In the genomic region with DNA sequence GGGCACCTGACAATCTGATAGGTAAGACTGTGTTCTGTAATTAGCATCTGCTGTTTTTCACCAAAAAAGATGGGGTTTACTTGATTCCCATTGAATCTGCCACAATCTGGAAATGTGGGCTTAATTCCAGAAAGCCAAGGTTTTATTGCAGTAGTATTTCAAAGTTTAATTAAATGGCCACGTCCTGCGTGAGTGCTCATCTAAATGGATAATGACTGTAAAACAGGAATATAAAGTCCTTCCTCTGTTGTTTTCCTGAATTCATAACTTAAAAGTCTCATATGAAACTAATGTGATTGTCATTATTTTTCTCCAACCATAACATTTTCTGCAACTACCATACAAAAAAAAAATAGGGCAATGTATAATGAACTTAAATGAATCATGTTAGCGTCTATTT, we compare ENCODE assay signal across 2 cellular contexts.
TF ChIP-seq lines count a peak whose summit lies in the region.

No MANE protein-coding gene starts in this region.

TF ChIP-seq in SK-N-SH, 30 proteins besides CTCF, POLR2A, EP300 and RAD21:
- TF ChIP-seq NRF1 (IDR thresholded peaks at IDR 0.05; ENCODE audit: low read depth, low read length) (no peak), GABPA (IDR thresholded peaks at IDR 0.05; ENCODE audit: low read depth) (no peak), SIN3A (IDR thresholded peaks at IDR 0.05; ENCODE audit: borderline replicate concordance, low read depth, low read length) (no peak), POLR2AphosphoS5 (IDR thresholded peaks at IDR 0.05; ENCODE audit: low read depth, low read length) (no peak), RXRA (IDR thresholded peaks at IDR 0.05; ENCODE audit: borderline replicate concordance, low read depth) (no peak), MEF2A (IDR thresholded peaks at IDR 0.05; ENCODE audit: borderline replicate concordance, low read depth) (no peak), CHD2 (IDR thresholded peaks at IDR 0.05; ENCODE audit: low read length, partially characterized antibody) (no peak), NFIC (IDR thresholded peaks at IDR 0.05; ENCODE audit: borderline replicate concordance) (no peak), EZH2phosphoT487 (IDR thresholded peaks at IDR 0.05; ENCODE audit: borderline replicate concordance, low read depth) (no peak), TCF12 (IDR thresholded peaks at IDR 0.05) (no peak), FOXM1 (IDR thresholded peaks at IDR 0.05; ENCODE audit: low read depth) (no peak), SMC3 (IDR thresholded peaks at IDR 0.05; ENCODE audit: low read depth, low read length) (no peak)
- TF ChIP-seq, protein P1, sequence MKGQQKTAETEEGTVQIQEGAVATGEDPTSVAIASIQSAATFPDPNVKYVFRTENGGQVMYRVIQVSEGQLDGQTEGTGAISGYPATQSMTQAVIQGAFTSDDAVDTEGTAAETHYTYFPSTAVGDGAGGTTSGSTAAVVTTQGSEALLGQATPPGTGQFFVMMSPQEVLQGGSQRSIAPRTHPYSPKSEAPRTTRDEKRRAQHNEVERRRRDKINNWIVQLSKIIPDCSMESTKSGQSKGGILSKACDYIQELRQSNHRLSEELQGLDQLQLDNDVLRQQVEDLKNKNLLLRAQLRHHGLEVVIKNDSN (IDR thresholded peaks at IDR 0.05; ENCODE audit: borderline replicate concordance, low read depth): no peak
- TF ChIP-seq, protein P2, sequence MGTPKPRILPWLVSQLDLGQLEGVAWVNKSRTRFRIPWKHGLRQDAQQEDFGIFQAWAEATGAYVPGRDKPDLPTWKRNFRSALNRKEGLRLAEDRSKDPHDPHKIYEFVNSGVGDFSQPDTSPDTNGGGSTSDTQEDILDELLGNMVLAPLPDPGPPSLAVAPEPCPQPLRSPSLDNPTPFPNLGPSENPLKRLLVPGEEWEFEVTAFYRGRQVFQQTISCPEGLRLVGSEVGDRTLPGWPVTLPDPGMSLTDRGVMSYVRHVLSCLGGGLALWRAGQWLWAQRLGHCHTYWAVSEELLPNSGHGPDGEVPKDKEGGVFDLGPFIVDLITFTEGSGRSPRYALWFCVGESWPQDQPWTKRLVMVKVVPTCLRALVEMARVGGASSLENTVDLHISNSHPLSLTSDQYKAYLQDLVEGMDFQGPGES (IDR thresholded peaks at IDR 0.05; ENCODE audit: low read depth, low read length): no peak
- TF ChIP-seq, protein P3, sequence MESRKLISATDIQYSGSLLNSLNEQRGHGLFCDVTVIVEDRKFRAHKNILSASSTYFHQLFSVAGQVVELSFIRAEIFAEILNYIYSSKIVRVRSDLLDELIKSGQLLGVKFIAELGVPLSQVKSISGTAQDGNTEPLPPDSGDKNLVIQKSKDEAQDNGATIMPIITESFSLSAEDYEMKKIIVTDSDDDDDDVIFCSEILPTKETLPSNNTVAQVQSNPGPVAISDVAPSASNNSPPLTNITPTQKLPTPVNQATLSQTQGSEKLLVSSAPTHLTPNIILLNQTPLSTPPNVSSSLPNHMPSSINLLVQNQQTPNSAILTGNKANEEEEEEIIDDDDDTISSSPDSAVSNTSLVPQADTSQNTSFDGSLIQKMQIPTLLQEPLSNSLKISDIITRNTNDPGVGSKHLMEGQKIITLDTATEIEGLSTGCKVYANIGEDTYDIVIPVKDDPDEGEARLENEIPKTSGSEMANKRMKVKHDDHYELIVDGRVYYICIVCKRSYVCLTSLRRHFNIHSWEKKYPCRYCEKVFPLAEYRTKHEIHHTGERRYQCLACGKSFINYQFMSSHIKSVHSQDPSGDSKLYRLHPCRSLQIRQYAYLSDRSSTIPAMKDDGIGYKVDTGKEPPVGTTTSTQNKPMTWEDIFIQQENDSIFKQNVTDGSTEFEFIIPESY (IDR thresholded peaks at IDR 0.05; ENCODE audit: borderline replicate concordance, low read depth): no peak

TF ChIP-seq in SK-N-SH treated with all-trans-retinoic acid at 6 μM for 48 hours, 23 proteins besides CTCF, POLR2A, EP300 and RAD21:
- TF ChIP-seq SNAI2 (CRISPR knock-in tag; IDR thresholded peaks at IDR 0.05): no peak
- TF ChIP-seq, protein P4, sequence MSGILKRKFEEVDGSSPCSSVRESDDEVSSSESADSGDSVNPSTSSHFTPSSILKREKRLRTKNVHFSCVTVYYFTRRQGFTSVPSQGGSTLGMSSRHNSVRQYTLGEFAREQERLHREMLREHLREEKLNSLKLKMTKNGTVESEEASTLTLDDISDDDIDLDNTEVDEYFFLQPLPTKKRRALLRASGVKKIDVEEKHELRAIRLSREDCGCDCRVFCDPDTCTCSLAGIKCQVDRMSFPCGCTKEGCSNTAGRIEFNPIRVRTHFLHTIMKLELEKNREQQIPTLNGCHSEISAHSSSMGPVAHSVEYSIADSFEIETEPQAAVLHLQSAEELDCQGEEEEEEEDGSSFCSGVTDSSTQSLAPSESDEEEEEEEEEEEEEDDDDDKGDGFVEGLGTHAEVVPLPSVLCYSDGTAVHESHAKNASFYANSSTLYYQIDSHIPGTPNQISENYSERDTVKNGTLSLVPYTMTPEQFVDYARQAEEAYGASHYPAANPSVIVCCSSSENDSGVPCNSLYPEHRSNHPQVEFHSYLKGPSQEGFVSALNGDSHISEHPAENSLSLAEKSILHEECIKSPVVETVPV (CRISPR knock-in tag; IDR thresholded peaks at IDR 0.05): no peak
- TF ChIP-seq ZNF8 (CRISPR knock-in tag; IDR thresholded peaks at IDR 0.05): no peak
- no peak for TF ChIP-seq CSDC2 (CRISPR knock-in tag; IDR thresholded peaks at IDR 0.05)
- no peak for TF ChIP-seq TCF4 (CRISPR knock-in tag; IDR thresholded peaks at IDR 0.05; ENCODE audit: borderline replicate concordance)
- TF ChIP-seq OSR1 (CRISPR knock-in tag; IDR thresholded peaks at IDR 0.05): no peak
- TF ChIP-seq, protein P5, sequence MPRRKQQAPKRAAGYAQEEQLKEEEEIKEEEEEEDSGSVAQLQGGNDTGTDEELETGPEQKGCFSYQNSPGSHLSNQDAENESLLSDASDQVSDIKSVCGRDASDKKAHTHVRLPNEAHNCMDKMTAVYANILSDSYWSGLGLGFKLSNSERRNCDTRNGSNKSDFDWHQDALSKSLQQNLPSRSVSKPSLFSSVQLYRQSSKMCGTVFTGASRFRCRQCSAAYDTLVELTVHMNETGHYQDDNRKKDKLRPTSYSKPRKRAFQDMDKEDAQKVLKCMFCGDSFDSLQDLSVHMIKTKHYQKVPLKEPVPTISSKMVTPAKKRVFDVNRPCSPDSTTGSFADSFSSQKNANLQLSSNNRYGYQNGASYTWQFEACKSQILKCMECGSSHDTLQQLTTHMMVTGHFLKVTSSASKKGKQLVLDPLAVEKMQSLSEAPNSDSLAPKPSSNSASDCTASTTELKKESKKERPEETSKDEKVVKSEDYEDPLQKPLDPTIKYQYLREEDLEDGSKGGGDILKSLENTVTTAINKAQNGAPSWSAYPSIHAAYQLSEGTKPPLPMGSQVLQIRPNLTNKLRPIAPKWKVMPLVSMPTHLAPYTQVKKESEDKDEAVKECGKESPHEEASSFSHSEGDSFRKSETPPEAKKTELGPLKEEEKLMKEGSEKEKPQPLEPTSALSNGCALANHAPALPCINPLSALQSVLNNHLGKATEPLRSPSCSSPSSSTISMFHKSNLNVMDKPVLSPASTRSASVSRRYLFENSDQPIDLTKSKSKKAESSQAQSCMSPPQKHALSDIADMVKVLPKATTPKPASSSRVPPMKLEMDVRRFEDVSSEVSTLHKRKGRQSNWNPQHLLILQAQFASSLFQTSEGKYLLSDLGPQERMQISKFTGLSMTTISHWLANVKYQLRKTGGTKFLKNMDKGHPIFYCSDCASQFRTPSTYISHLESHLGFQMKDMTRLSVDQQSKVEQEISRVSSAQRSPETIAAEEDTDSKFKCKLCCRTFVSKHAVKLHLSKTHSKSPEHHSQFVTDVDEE (CRISPR knock-in tag; IDR thresholded peaks at IDR 0.05): no peak
- no peak for TF ChIP-seq ESRRG (CRISPR knock-in tag; IDR thresholded peaks at IDR 0.05)
- TF ChIP-seq ZNF70 (CRISPR knock-in tag; IDR thresholded peaks at IDR 0.05): no peak
- no peak for TF ChIP-seq RARB (CRISPR knock-in tag; IDR thresholded peaks at IDR 0.05)
- TF ChIP-seq TOX (CRISPR knock-in tag; IDR thresholded peaks at IDR 0.05; ENCODE audit: borderline replicate concordance): no peak
